8 cellular contexts compared by ENCODE assay signal in the genomic region with DNA sequence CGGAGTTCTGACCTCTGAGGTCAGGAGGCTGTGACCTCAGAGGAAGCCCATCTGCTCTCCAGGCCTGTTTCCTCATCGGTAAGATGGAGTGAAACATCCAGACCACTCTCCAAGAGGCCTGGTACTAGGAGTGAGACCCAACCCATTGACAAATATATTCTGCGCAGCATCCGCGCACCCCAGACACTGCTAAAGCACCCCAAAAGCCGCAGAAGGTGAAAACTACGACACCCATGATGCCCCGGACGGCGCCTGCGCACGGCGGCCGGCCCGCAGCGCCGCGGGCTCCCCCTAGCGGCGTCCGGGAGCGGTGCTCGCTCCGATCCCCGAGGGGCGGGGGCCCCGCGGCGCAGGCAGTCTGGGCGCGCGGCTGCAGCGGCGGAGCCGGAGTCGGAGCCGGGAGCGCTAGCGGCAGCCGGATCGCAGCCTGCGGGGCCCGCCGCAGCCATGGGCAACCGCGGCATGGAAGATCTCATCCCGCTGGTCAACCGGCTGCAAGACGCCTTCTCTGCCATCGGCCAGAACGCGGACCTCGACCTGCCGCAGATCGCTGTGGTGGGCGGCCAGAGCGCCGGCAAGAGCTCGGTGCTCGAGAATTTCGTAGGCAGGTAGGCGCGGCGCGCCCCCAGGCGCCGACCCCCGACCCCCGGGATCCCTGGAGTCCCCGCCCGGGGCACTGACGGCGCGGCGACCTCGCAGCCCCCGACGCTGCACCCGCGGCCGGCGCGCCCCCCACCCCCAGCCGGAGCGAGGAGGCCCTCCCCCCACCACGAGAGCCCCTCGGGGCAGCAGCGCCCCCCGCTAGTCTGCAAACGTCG. TPM values are rescaled to one million over a fixed set of nuclear protein-coding genes. Genes with fewer than 3 reads are reported as not detected.
DNase-seq lines count a peak whose midpoint lies in the region; ATAC-seq and TF ChIP-seq lines count a peak whose summit lies in the region.

Gene DNM1, plus strand, starts transcription at position 356 of the 818 bp plus-strand sequence. Its CDS starts 92 bp downstream, at position 448.

- H3K27me3 ChIP-seq in ectodermal cell (ENCODE audit: control insufficient read depth, insufficient read depth, low read length, poor library complexity, severe bottlenecking) (no peaks in the 10 kb centered on the region), lower lobe of right lung (ENCODE audit: low read depth) (peaks cover 24% of the 10 kb centered on the region)

- WGBS in ectodermal cell, 2 experiments = 1% methylated on average over 88 to 91 of the region's 91 CpGs

- peaks cover 5% of the 10 kb centered on the region for H3K4me1 ChIP-seq in ectodermal cell (ENCODE audit: control insufficient read depth, insufficient read depth, low read length)
- peaks cover 10% of the 10 kb centered on the region for H3K4me1 ChIP-seq in lower lobe of right lung

- ATAC-seq in HG03025 (IDR thresholded peaks at IDR 0.05; ENCODE audit: low FRiP score, unreplicated experiment) (peak; percentile 65), lower lobe of right lung (peak; percentile 96 to 97)

- H3K36me3 ChIP-seq in ectodermal cell (ENCODE audit: control insufficient read depth, insufficient read depth, low read length) (no peaks in the 10 kb centered on the region), lower lobe of right lung (no peaks in the 10 kb centered on the region)

- peak; percentile 83 for TF ChIP-seq CTCF in lower lobe of right lung (IDR thresholded peaks at IDR 0.05)

- H3K9me3 ChIP-seq in ectodermal cell (ENCODE audit: control insufficient read depth, low read length) = no peaks in the 10 kb centered on the region
- H3K9me3 ChIP-seq in lower lobe of right lung = no peaks in the 10 kb centered on the region

- intact Hi-C loops in lower lobe of right lung (cut with DNase I) = no loop called here

- H3K27ac ChIP-seq in ectodermal cell (ENCODE audit: insufficient read depth, low read depth, low read length, poor library complexity, severe bottlenecking) (peak within 1 kb of the TSS; percentile 56), lower lobe of right lung (no peak within 1 kb of the TSS)

- DNase-seq in NCI-H2029 (lab: John Stamatoyannopoulos, UW) = peak; percentile 40
- no peak for DNase-seq in NCI-H2029 treated with DMSO at 0.1 percent for 48 hours (lab: John Stamatoyannopoulos, UW)
- DNase-seq in NCI-H345 (lab: John Stamatoyannopoulos, UW) = peak; percentile 76
- DNase-seq in activated CD4-positive, alpha-beta T cell treated with anti-CD3 and anti-CD28 coated beads, Interleukin-2, amount 50 U/mL, for 48 hours = peak; percentile 61 to 66
- peak; percentile 72 for DNase-seq in lower lobe of right lung
- DNase-seq in stimulated activated CD4-positive, alpha-beta T cell treated with anti-CD3 and anti-CD28 coated beads, Interleukin-4, amount 100 ng/mL, for 48 hours (ENCODE audit: low read depth in 2 of 2) = peak; percentile 53 to 56

- H3K4me3 ChIP-seq in ectodermal cell (ENCODE audit: insufficient read depth, low read depth, low read length) (peak within 1 kb of the TSS; percentile 56), lower lobe of right lung (peak within 1 kb of the TSS; percentile 68)

RNA-seq across cellular contexts. Expression of gene DNM1, which starts in this region (rescaled TPM):
- 135 TPM for polyA plus RNA-seq in ectodermal cell (2013, experiment 1 of 4)
- 159 TPM for polyA plus RNA-seq in ectodermal cell (2013, experiment 2 of 4)
- polyA plus RNA-seq in ectodermal cell (2013, experiment 3 of 4) = 82.2 TPM
- 99.2 TPM for polyA plus RNA-seq in ectodermal cell (2013, experiment 4 of 4)
- total RNA-seq in lower lobe of right lung = 8.8 TPM
